In the genomic region with DNA sequence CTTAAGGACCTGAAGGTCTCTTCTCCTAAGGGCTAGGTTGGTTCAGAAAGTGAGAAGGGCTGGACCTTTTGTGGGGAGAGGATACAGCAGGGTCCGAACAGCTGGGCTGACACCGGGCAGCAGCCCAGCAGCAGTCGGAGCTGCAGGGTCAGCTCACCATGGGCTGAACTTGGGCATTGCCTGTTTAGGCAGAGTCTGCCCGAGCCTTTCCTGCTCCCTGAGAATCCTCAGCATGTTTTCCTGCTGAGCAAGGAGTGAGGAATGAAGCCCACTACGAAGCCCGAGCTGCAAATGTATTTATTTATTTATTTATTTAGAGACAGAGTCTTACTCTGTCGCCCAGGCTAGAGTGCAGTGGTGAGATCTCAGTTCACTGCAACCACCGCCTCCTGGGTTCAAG, we compare ENCODE assay signal across 9 cellular contexts.
DNase-seq lines count a peak whose midpoint lies in the region; ATAC-seq and TF ChIP-seq lines count a peak whose summit lies in the region.
"Had no signal": no experiment of that assay in that cellular context is flagged by ENCODE, and none has a peak within 500 bp of the region (broad histone marks: within the 10 kb centered on the region; RNA-seq: fewer than 3 reads in every experiment).

No MANE protein-coding gene starts in this region.

- H3K4me1 ChIP-seq in smooth muscle cell (ENCODE audit: low read depth), result peaks cover 15% of the 10 kb centered on the region

- no peaks in the 10 kb centered on the region for H3K9me3 Mint-ChIP-seq in activated T-helper 2 cell treated with anti-CD3 and anti-CD28 coated beads, Interferon-gamma antibody, Interleukin-2, Interleukin-4, amounts not matched to agents 10 μg/mL and 5 μg/mL and 100 μg/mL, durations not matched to agents 14 hours and 24 hours and 36 hours
- H3K9me3 Mint-ChIP-seq in activated T-helper 17 cell treated with anti-CD3 and anti-CD28 coated beads, Interleukin-2, amount 50 U/mL, for 72 hours, result no peaks in the 10 kb centered on the region

- peak overlapping the region; percentile 61 for H3K4me2 ChIP-seq in smooth muscle cell
- H3K4me2 ChIP-seq: KMS-11 had no signal

- no peak for TF ChIP-seq CTCF in smooth muscle cell (IDR thresholded peaks at IDR 0.05; ENCODE audit: borderline replicate concordance, insufficient read depth, poor library complexity, severe bottlenecking)

- no peaks in the 10 kb centered on the region for H3K27me3 Mint-ChIP-seq in activated T-helper 2 cell treated with anti-CD3 and anti-CD28 coated beads, Interferon-gamma antibody, Interleukin-2, Interleukin-4, amounts not matched to agents 10 μg/mL and 5 μg/mL and 100 μg/mL, durations not matched to agents 14 hours and 24 hours and 36 hours (ENCODE audit: low read depth)
- no peaks in the 10 kb centered on the region for H3K27me3 Mint-ChIP-seq in activated T-helper 17 cell treated with anti-CD3 and anti-CD28 coated beads, Interleukin-2, amount 50 U/mL, for 72 hours

- no peak overlapping the region for H3K4me3 Mint-ChIP-seq in activated T-helper 2 cell treated with anti-CD3 and anti-CD28 coated beads, Interferon-gamma antibody, Interleukin-2, Interleukin-4, amounts not matched to agents 10 μg/mL and 5 μg/mL and 100 μg/mL, durations not matched to agents 14 hours and 24 hours and 36 hours (ENCODE audit: low read depth)
- no peak overlapping the region for H3K4me3 Mint-ChIP-seq in activated T-helper 17 cell treated with anti-CD3 and anti-CD28 coated beads, Interleukin-2, amount 50 U/mL, for 72 hours

- no peak for ATAC-seq in activated T-helper 17 cell treated with anti-CD3 and anti-CD28 coated beads, Interleukin-2, amount 50 U/mL, for 72 hours (replicated peaks)

- DNase-seq in GM04503 (ENCODE audit: low read depth) (peak; percentile 54), hepatic stellate cell (ENCODE audit: low spot score) (peak; percentile 74), smooth muscle cell (lab: John Stamatoyannopoulos, UW; ENCODE audit: unreplicated experiment) (no peak)
- DNase-seq in activated T-helper 2 cell treated with anti-CD3 and anti-CD28 coated beads, Interferon-gamma antibody, Interleukin-2, Interleukin-4, amounts not matched to agents 10 μg/mL and 5 μg/mL and 100 μg/mL, durations not matched to agents 14 hours and 24 hours and 36 hours (ENCODE audit: low spot score), result no peak
- no peak for DNase-seq in NK-92 treated with Interleukin-12 subunit alpha and Interleukin-12 subunit beta, amount 100 ng/mL, for 24 hours (lab: John Stamatoyannopoulos, UW)
- DNase-seq in activated CD4-positive, alpha-beta T cell treated with anti-CD3 and anti-CD28 coated beads for 4 hours, result no peak
- DNase-seq in effector CD8-positive, alpha-beta T cell (lab: John Stamatoyannopoulos, UW), result no peak

- H3K4me1 Mint-ChIP-seq in activated T-helper 2 cell treated with anti-CD3 and anti-CD28 coated beads, Interferon-gamma antibody, Interleukin-2, Interleukin-4, amounts not matched to agents 10 μg/mL and 5 μg/mL and 100 μg/mL, durations not matched to agents 14 hours and 24 hours and 36 hours (ENCODE audit: low read depth), result peaks cover 53% of the 10 kb centered on the region
- peaks cover 18% of the 10 kb centered on the region for H3K4me1 Mint-ChIP-seq in activated T-helper 17 cell treated with anti-CD3 and anti-CD28 coated beads, Interleukin-2, amount 50 U/mL, for 72 hours

- peak overlapping the region; percentile 64 for H3K27ac Mint-ChIP-seq in activated T-helper 2 cell treated with anti-CD3 and anti-CD28 coated beads, Interferon-gamma antibody, Interleukin-2, Interleukin-4, amounts not matched to agents 10 μg/mL and 5 μg/mL and 100 μg/mL, durations not matched to agents 14 hours and 24 hours and 36 hours
- no peak overlapping the region for H3K27ac Mint-ChIP-seq in activated T-helper 17 cell treated with anti-CD3 and anti-CD28 coated beads, Interleukin-2, amount 50 U/mL, for 72 hours

- no peaks in the 10 kb centered on the region for H3K36me3 ChIP-seq in smooth muscle cell (ENCODE audit: low read depth)

- H3K27ac ChIP-seq in smooth muscle cell (ENCODE audit: low read depth), result no peak overlapping the region
- H3K27ac ChIP-seq: KMS-11 had no signal

- H3K27me3 ChIP-seq in smooth muscle cell (ENCODE audit: low read depth), result no peaks in the 10 kb centered on the region

- H3K79me2 ChIP-seq in smooth muscle cell (ENCODE audit: low read depth), result no peaks in the 10 kb centered on the region

- H2AFZ ChIP-seq in smooth muscle cell (ENCODE audit: low read depth), result no peak overlapping the region

- no peaks in the 10 kb centered on the region for H3F3A ChIP-seq in smooth muscle cell (ENCODE audit: low read depth)

- intact Hi-C loops in activated T-helper 2 cell treated with anti-CD3 and anti-CD28 coated beads, Interferon-gamma antibody, Interleukin-2, Interleukin-4, amounts not matched to agents 10 μg/mL and 5 μg/mL and 100 μg/mL, durations not matched to agents 14 hours and 24 hours and 36 hours (cut with micrococcal nuclease), result no loop called here

- no peak overlapping the region for H3K4me3 ChIP-seq in smooth muscle cell

- H4K20me1 ChIP-seq in smooth muscle cell (ENCODE audit: low read depth), result no peaks in the 10 kb centered on the region

- no peak overlapping the region for H3K9ac ChIP-seq in smooth muscle cell (ENCODE audit: low read depth)
- H3K9ac ChIP-seq: KMS-11 had no signal

- 55% methylated on average over 8 of the region's 8 CpGs for WGBS in smooth muscle cell (ENCODE audit: low lambda C conversion rate)

- H3K9me3 ChIP-seq in smooth muscle cell (replicated peaks; ENCODE audit: low read depth), result no peaks in the 10 kb centered on the region

- H3K36me3 Mint-ChIP-seq in activated T-helper 2 cell treated with anti-CD3 and anti-CD28 coated beads, Interferon-gamma antibody, Interleukin-2, Interleukin-4, amounts not matched to agents 10 μg/mL and 5 μg/mL and 100 μg/mL, durations not matched to agents 14 hours and 24 hours and 36 hours (ENCODE audit: low read depth), result peaks cover 54% of the 10 kb centered on the region
- H3K36me3 Mint-ChIP-seq in activated T-helper 17 cell treated with anti-CD3 and anti-CD28 coated beads, Interleukin-2, amount 50 U/mL, for 72 hours (ENCODE audit: low read depth), result peaks cover 24% of the 10 kb centered on the region

Comparison
In these comparisons a context has a peak if more than half of its experiments do, and no peak if none do; other contexts are left out.
1. DNase-seq: peak in GM04503 (single experiment) and hepatic stellate cell (single experiment); none in activated T-helper 2 cell treated with anti-CD3 and anti-CD28 coated beads, Interferon-gamma antibody, Interleukin-2, Interleukin-4, amounts not matched to agents 10 μg/mL and 5 μg/mL and 100 μg/mL, durations not matched to agents 14 hours and 24 hours and 36 hours (single experiment), smooth muscle cell (single experiment), NK-92 treated with Interleukin-12 subunit alpha and Interleukin-12 subunit beta, amount 100 ng/mL, for 24 hours (single experiment), activated CD4-positive, alpha-beta T cell treated with anti-CD3 and anti-CD28 coated beads for 4 hours (0 of 2) and effector CD8-positive, alpha-beta T cell (single experiment).